In the genomic region with DNA sequence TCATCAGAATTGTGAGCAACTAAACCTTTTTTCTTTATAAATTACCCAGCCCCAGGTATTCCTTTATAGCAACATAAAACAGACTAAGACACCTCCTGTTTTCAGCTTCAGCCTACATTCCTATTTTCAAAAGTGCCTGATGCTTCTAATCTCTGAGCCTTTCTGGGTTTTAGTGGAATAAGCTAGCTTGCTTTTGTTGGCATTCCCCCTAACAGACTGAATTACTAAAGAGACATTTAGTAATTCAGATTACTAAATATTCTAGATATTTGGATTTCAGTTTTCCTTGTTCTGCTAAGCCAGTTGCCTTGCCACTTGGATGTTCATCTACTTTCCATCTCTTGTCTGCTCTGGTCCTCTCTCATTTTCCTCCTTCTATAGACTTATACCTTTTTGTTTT, we compare ENCODE assay signal across 27 cellular contexts. TPM values are rescaled to one million over a fixed set of nuclear protein-coding genes. Genes with fewer than 3 reads are reported as not detected.
"Had no signal": no experiment of that assay in that cellular context is flagged by ENCODE, and none has a peak within 500 bp of the region (broad histone marks: within the 10 kb centered on the region; RNA-seq: fewer than 3 reads in every experiment).

No MANE protein-coding gene starts in this region.

- H3K27me3 ChIP-seq: brain microvascular endothelial cell, heart left ventricle, sigmoid colon, thyroid gland had no signal

- H3K27ac Mint-ChIP-seq: activated CD4-positive, alpha-beta T cell treated with anti-CD3 and anti-CD28 coated beads, Interleukin-2, amount 10 ng/mL, durations not matched to agents 7 days and 5 days; activated CD8-positive, alpha-beta memory T cell treated with anti-CD3 and anti-CD28 coated beads, Interleukin-2, amount 10 ng/mL, durations not matched to agents 7 days and 5 days; activated CD8-positive, alpha-beta T cell treated with anti-CD3 and anti-CD28 coated beads for 36 hours; activated naive CD4-positive, alpha-beta T cell treated with anti-CD3 and anti-CD28 coated beads, Interleukin-2, amount 10 ng/mL, durations not matched to agents 7 days and 5 days; activated naive CD8-positive, alpha-beta T cell treated with anti-CD3 and anti-CD28 coated beads, Interleukin-2, amount 50 U/mL, for 24 hours; effector memory CD8-positive, alpha-beta T cell; naive B cell had no signal

- H3K4me1 ChIP-seq: lower lobe of right lung had no signal

- H3K4me1 Mint-ChIP-seq: activated CD4-positive, alpha-beta T cell treated with anti-CD3 and anti-CD28 coated beads, Interleukin-2, amount 10 ng/mL, durations not matched to agents 7 days and 5 days; activated CD8-positive, alpha-beta memory T cell treated with anti-CD3 and anti-CD28 coated beads, Interleukin-2, amount 10 ng/mL, durations not matched to agents 7 days and 5 days; activated naive CD4-positive, alpha-beta T cell treated with anti-CD3 and anti-CD28 coated beads, Interleukin-2, amount 10 ng/mL, durations not matched to agents 7 days and 5 days; activated naive CD8-positive, alpha-beta T cell treated with anti-CD3 and anti-CD28 coated beads, Interleukin-2, amount 50 U/mL, for 24 hours; naive B cell; neural crest cell had no signal

- H3K4me3 ChIP-seq: dorsolateral prefrontal cortex, heart left ventricle, lower lobe of right lung, sigmoid colon, smooth muscle cell, thyroid gland had no signal

- H3K36me3 Mint-ChIP-seq: activated CD8-positive, alpha-beta memory T cell treated with anti-CD3 and anti-CD28 coated beads, Interleukin-2, amount 10 ng/mL, durations not matched to agents 7 days and 5 days; activated naive CD4-positive, alpha-beta T cell treated with anti-CD3 and anti-CD28 coated beads, Interleukin-2, amount 10 ng/mL, durations not matched to agents 7 days and 5 days; naive B cell had no signal

- DNase-seq: activated CD4-positive, alpha-beta T cell treated with anti-CD3 and anti-CD28 coated beads, Interleukin-2, amount 10 ng/mL, durations not matched to agents 7 days and 5 days; activated CD4-positive, CD25-positive, alpha-beta regulatory T cell treated with anti-CD3 and anti-CD28 coated beads, Interleukin-2, amount 50 U/mL, for 72 hours; activated CD8-positive, alpha-beta memory T cell treated with anti-CD3 and anti-CD28 coated beads, Interleukin-2, amount 10 ng/mL, durations not matched to agents 7 days and 5 days; activated CD8-positive, alpha-beta T cell treated with anti-CD3 and anti-CD28 coated beads for 36 hours; activated effector memory CD4-positive, alpha-beta T cell treated with anti-CD3 and anti-CD28 coated beads, Interleukin-2, amount 50 U/mL, for 16 hours; activated naive CD4-positive, alpha-beta T cell treated with anti-CD3 and anti-CD28 coated beads, Interleukin-2, amount 10 ng/mL, durations not matched to agents 7 days and 5 days; activated naive CD8-positive, alpha-beta T cell treated with anti-CD3 and anti-CD28 coated beads, Interleukin-2, amount 50 U/mL, for 24 hours; activated T-cell treated with anti-CD3 and anti-CD28 coated beads for 4 hours; anterior cingulate cortex; caudate nucleus; dorsolateral prefrontal cortex; effector memory CD8-positive, alpha-beta T cell; heart left ventricle; islet precursor cell; left colon; lower lobe of right lung; mesendoderm; naive B cell; sigmoid colon; stimulated activated CD4-positive, alpha-beta T cell treated with anti-CD3 and anti-CD28 coated beads, Interleukin-15, amount 100 ng/mL, for 24 hours; stimulated activated CD4-positive, alpha-beta T cell treated with anti-CD3 and anti-CD28 coated beads, Interleukin-2, amount 100 ng/mL, for 48 hours; stimulated activated naive CD4-positive, alpha-beta T cell; thyroid gland had no signal

- H3K9me3 ChIP-seq: heart left ventricle, lower lobe of right lung, sigmoid colon, thyroid gland had no signal

- H3K27ac ChIP-seq: brain microvascular endothelial cell, dorsolateral prefrontal cortex, heart left ventricle, lower lobe of right lung, sigmoid colon, thyroid gland had no signal

- H3K36me3 ChIP-seq: brain microvascular endothelial cell, heart left ventricle, lower lobe of right lung, sigmoid colon, thyroid gland had no signal

- H3K9me3 Mint-ChIP-seq: activated CD4-positive, alpha-beta T cell treated with anti-CD3 and anti-CD28 coated beads, Interleukin-2, amount 10 ng/mL, durations not matched to agents 7 days and 5 days; activated CD8-positive, alpha-beta T cell treated with anti-CD3 and anti-CD28 coated beads for 36 hours; activated naive CD4-positive, alpha-beta T cell treated with anti-CD3 and anti-CD28 coated beads, Interleukin-2, amount 10 ng/mL, durations not matched to agents 7 days and 5 days; activated naive CD8-positive, alpha-beta T cell treated with anti-CD3 and anti-CD28 coated beads, Interleukin-2, amount 50 U/mL, for 24 hours; effector memory CD8-positive, alpha-beta T cell; naive B cell; neural crest cell had no signal

- ATAC-seq: activated CD8-positive, alpha-beta memory T cell treated with anti-CD3 and anti-CD28 coated beads, Interleukin-2, amount 10 ng/mL, durations not matched to agents 7 days and 5 days; activated CD8-positive, alpha-beta T cell treated with anti-CD3 and anti-CD28 coated beads for 36 hours; activated naive CD8-positive, alpha-beta T cell treated with anti-CD3 and anti-CD28 coated beads, Interleukin-2, amount 50 U/mL, for 24 hours; effector memory CD8-positive, alpha-beta T cell; esophagus mucosa; left colon; lower lobe of right lung had no signal

- H3K4me3 Mint-ChIP-seq: activated CD4-positive, alpha-beta T cell treated with anti-CD3 and anti-CD28 coated beads, Interleukin-2, amount 10 ng/mL, durations not matched to agents 7 days and 5 days; activated CD8-positive, alpha-beta memory T cell treated with anti-CD3 and anti-CD28 coated beads, Interleukin-2, amount 10 ng/mL, durations not matched to agents 7 days and 5 days; activated CD8-positive, alpha-beta T cell treated with anti-CD3 and anti-CD28 coated beads for 36 hours; activated naive CD4-positive, alpha-beta T cell treated with anti-CD3 and anti-CD28 coated beads, Interleukin-2, amount 10 ng/mL, durations not matched to agents 7 days and 5 days; activated naive CD8-positive, alpha-beta T cell treated with anti-CD3 and anti-CD28 coated beads, Interleukin-2, amount 50 U/mL, for 24 hours; effector memory CD8-positive, alpha-beta T cell; naive B cell; neural crest cell had no signal

- H3K4me2 ChIP-seq: smooth muscle cell had no signal

RNA-seq across cellular contexts. Expression of gene GNG12, which starts 10.5 kb away (rescaled TPM):
- total RNA-seq: activated CD8-positive, alpha-beta T cell treated with anti-CD3 and anti-CD28 coated beads for 36 hours had no signal
